Comparison of ENCODE assay signal across 8 cellular contexts in genomic region chr7:32668387-32669097, GRCh38.
DNase-seq lines count a peak whose midpoint lies in the region; ATAC-seq, FAIRE-seq and TF ChIP-seq lines count a peak whose summit lies in the region.
"Not testable (repeated sequence)": the region's sequence is repeated elsewhere in the genome, so short reads cannot be mapped to it uniquely, and the experiment has no call there.

No MANE protein-coding gene starts in this region.

- TF ChIP-seq EP300 in A549 (IDR thresholded peaks at IDR 0.05) = peak in 1 of 2 experiments; percentile 48; a peak in 1 of 5 replicates

- peaks cover 16% of the 10 kb centered on the region; the same call in 2 of the 3 replicates for H3K9me3 ChIP-seq in A549
- H3K9me3 ChIP-seq in adipocyte (ENCODE audit: control insufficient read depth, low read length) = not testable (repeated sequence)

- peak overlapping the region; percentile 23; the same call in 2 of the 3 replicates for H3K4me3 ChIP-seq in A549
- H3K4me3 ChIP-seq in HL-60 (replicated peaks; ENCODE audit: insufficient read depth, low read length); adipocyte (ENCODE audit: low read length): not testable (repeated sequence)

- peak; percentile 71 to 74 for ATAC-seq in A549
- ATAC-seq in left lobe of liver = peak; percentile 46

- H3K27ac ChIP-seq in A549 = peak overlapping the region; percentile 88 to 97
- peak overlapping the region; percentile 72 for H3K27ac ChIP-seq in HL-60 (replicated peaks)

- peak; percentile 76 for FAIRE-seq in A549 (lab: Jason Lieb, UNC)

- WGBS in A549 (ENCODE audit: missing lambda C conversion rate) = 2% methylated on average over 3 of the region's 3 CpGs

- peak overlapping the region; percentile 95 for H3K4me2 ChIP-seq in A549

- POLR2A ChIA-PET in A549 (lab: Yijun Ruan, JAX) = interaction anchor here (0.6 to 2.8 kb wide), 3 partner anchors 8 to 394 kb away, joined by 3 to 14 read pairs (median 4); partner anchors contain the start of genes AVL9 and NT5C3A

- not testable (repeated sequence) for TF ChIP-seq CTCF in A549 (IDR thresholded peaks at IDR 0.05); HL-60 (IDR thresholded peaks at IDR 0.05; ENCODE audit: insufficient read depth, low read length)

- H3K9ac ChIP-seq in adipocyte (ENCODE audit: low read length) = not testable (repeated sequence)

- H3K27me3 ChIP-seq in HL-60 (ENCODE audit: insufficient read depth, poor library complexity, severe bottlenecking); adipocyte (replicated peaks; ENCODE audit: control insufficient read depth, insufficient read depth, low read length): not testable (repeated sequence)

- not testable (repeated sequence) for TF ChIP-seq POLR2A in A549 (IDR thresholded peaks at IDR 0.05; ENCODE audit: low read length); erythroblast (IDR thresholded peaks at IDR 0.05; ENCODE audit: low read length)

- CTCF ChIA-PET in A549 (lab: Yijun Ruan, JAX) = interaction anchor here (0.8 to 3.5 kb wide), 2 partner anchors 28 to 81 kb away, joined by 3 to 10 read pairs; no protein-coding TSS in a partner anchor

- DNase-seq in A549 (ENCODE audit: low read depth in 1 of 2, low spot score in 1 of 2) (peak in 1 of 2 experiments; percentile 91), DMS79 treated with DMSO at 0.1 percent for 48 hours (lab: John Stamatoyannopoulos, UW) (peak; percentile 60), NCI-H446 treated with DMSO at 0.1 percent for 48 hours (lab: John Stamatoyannopoulos, UW) (peak; percentile 96), adipocyte (ENCODE audit: low read depth) (peak; percentile 22), erythroblast (lab: John Stamatoyannopoulos, UW) (peak; percentile 34 to 39), renal cortical epithelial cell (ENCODE audit: low read depth) (peak; percentile 74)
- DNase-seq in HL-60 (ENCODE audit: low read depth in 1 of 2, low spot score in 1 of 2); left lobe of liver (ENCODE audit: low spot score): not testable (repeated sequence)

- H3K36me3 ChIP-seq in adipocyte (ENCODE audit: control insufficient read depth, insufficient read depth, low read length, severe bottlenecking) = not testable (repeated sequence)

- peaks cover 57% of the 10 kb centered on the region for H3K4me1 ChIP-seq in A549
- peaks cover 14% of the 10 kb centered on the region for H3K4me1 ChIP-seq in adipocyte (ENCODE audit: control insufficient read depth, insufficient read depth, low read length)

- not testable (repeated sequence) for TF ChIP-seq RAD21 in A549 (conservative IDR thresholded peaks at IDR 0.05 in 1 of 2, IDR thresholded peaks at IDR 0.05 in 1 of 2)

TF ChIP-seq in A549, 52 proteins besides CTCF, POLR2A, EP300 and RAD21:
- TF ChIP-seq GATA3 (IDR thresholded peaks at IDR 0.05; ENCODE audit: borderline replicate concordance) (peak; percentile 60; the same call in 1 of the 2 replicates), FOSL2 (IDR thresholded peaks at IDR 0.05) (0 out of 2 replicates have a peak, but pooled peaks have one; percentile 63), FOSL2 (CRISPR knock-in tag; IDR thresholded peaks at IDR 0.05) (peak; percentile 68), JUN (IDR thresholded peaks at IDR 0.05) (peak in 1 of 2 experiments; percentile 32; a peak in 3 of 5 replicates), JUNB (IDR thresholded peaks at IDR 0.05) (peak; percentile 33), ZSCAN20 (CRISPR knock-in tag; IDR thresholded peaks at IDR 0.05) (0 out of 2 replicates have a peak, but pooled peaks have one; percentile 37)
